23 cellular contexts compared by ENCODE assay signal in genomic region chr5:35404701-35405100, GRCh38.
DNase-seq lines count a peak whose midpoint lies in the region; ATAC-seq, FAIRE-seq and TF ChIP-seq lines count a peak whose summit lies in the region.
"Had no signal": no experiment of that assay in that cellular context is flagged by ENCODE, and none has a peak within 500 bp of the region (broad histone marks: within the 10 kb centered on the region; RNA-seq: fewer than 3 reads in every experiment).

No MANE protein-coding gene starts in this region.

- CTCF ChIA-PET in PC-9 (lab: Charles Lee) = no interaction called here
- CTCF ChIA-PET in K562 (lab: Yijun Ruan, JAX; ENCODE audit: low intra/inter-chr PET ratio) = no interaction called here

- POLR2A ChIA-PET in PC-9 (lab: Charles Lee; ENCODE audit: unreplicated experiment) = no interaction called here
- POLR2A ChIA-PET in K562 (lab: Yijun Ruan, JAX) = no interaction called here

- intact Hi-C loops in PC-9 (cut with micrococcal nuclease; ENCODE audit: unreplicated experiment) = no loop called here
- intact Hi-C loops in K562 (cut with micrococcal nuclease) = no loop called here

- no peak overlapping the region for H2AFZ ChIP-seq in PC-9
- H2AFZ ChIP-seq in K562 (ENCODE audit: low read depth, low read length) = no peak overlapping the region
- H2AFZ ChIP-seq: GM23248 had no signal

- H3F3A ChIP-seq in PC-9 (ENCODE audit: insufficient read depth, low read depth) = no peaks in the 10 kb centered on the region

- H3K36me3 ChIP-seq in PC-9 (ENCODE audit: low read depth) = no peaks in the 10 kb centered on the region
- H3K36me3 ChIP-seq in K562 (ENCODE audit: control insufficient read depth, insufficient read depth, low read length) = no peaks in the 10 kb centered on the region

- no peak overlapping the region for H3K4me3 ChIP-seq in AG09309 (ENCODE audit: control insufficient read depth, low read depth, low read length)
- no peak overlapping the region for H3K4me3 ChIP-seq in PC-9
- H3K4me3 ChIP-seq in K562 = no peak overlapping the region
- H3K4me3 ChIP-seq: A549, GM23248 had no signal

- WGBS in K562 (ENCODE audit: insufficient coverage, low coverage, missing lambda C conversion rate) = 4% methylated on average over 9 of the region's 9 CpGs

- no peaks in the 10 kb centered on the region for H3K9me1 ChIP-seq in K562 (ENCODE audit: control insufficient read depth, insufficient read depth, low read length)

- no peak for TF ChIP-seq EP300 in K562 (IDR thresholded peaks at IDR 0.05; ENCODE audit: low read length)

- no peak overlapping the region for H3K27ac ChIP-seq in PC-9
- no peak overlapping the region for H3K27ac ChIP-seq in K562 (ENCODE audit: extremely low read depth, low read depth, low read length)
- H3K27ac ChIP-seq in foreskin keratinocyte = no peak overlapping the region
- H3K27ac ChIP-seq: A549, C4-2B, GM23248, KMS-11 had no signal

- FAIRE-seq in K562 (lab: Jason Lieb, UNC) = no peak
- FAIRE-seq: A549, GM12891, GM18507 had no signal

- peaks cover 6% of the 10 kb centered on the region; the same call in 1 of the 2 replicates for H3K9me2 ChIP-seq in PC-9 (ENCODE audit: insufficient read depth)
- H3K9me2 ChIP-seq: SK-N-SH had no signal

- in situ Hi-C loops in K562 (cut with MboI) = no loop called here

- H3K27me3 ChIP-seq in PC-9 (ENCODE audit: insufficient read depth, low read depth) (0 out of 2 replicates have a peak, but pooled peaks cover 5% of the 10 kb centered on the region), K562 (ENCODE audit: control insufficient read depth in 2 of 2, insufficient read depth in 2 of 2, low read length in 2 of 2) (no peaks in the 10 kb centered on the region), foreskin keratinocyte (no peaks in the 10 kb centered on the region)

- TF ChIP-seq POLR2A in K562 (conservative IDR thresholded peaks at IDR 0.05) = no peak

- H3K9ac ChIP-seq in K562 (ENCODE audit: insufficient read depth in 1 of 2, low read depth in 2 of 2, low read length in 2 of 2) = no peak overlapping the region
- H3K9ac ChIP-seq: GM23248, KMS-11, SK-N-SH had no signal

- TF ChIP-seq CTCF in AG09309 (IDR thresholded peaks at IDR 0.05; ENCODE audit: control insufficient read depth, insufficient read depth, low read depth, low read length, missing control alignments) = no peak
- no peak for TF ChIP-seq CTCF in PC-9 (conservative IDR thresholded peaks at IDR 0.05)
- no peak for TF ChIP-seq CTCF in K562 (IDR thresholded peaks at IDR 0.05 in 2 of 3, conservative IDR thresholded peaks at IDR 0.05 in 1 of 3; ENCODE audit: insufficient read depth in 2 of 3, low read depth in 1 of 3, low read length in 3 of 3)
- TF ChIP-seq CTCF in foreskin keratinocyte (conservative IDR thresholded peaks at IDR 0.05) = no peak
- no peak for TF ChIP-seq CTCF in omental fat pad (IDR thresholded peaks at IDR 0.05)

- no peaks in the 10 kb centered on the region for H3K4me1 ChIP-seq in PC-9 (replicated peaks; ENCODE audit: insufficient read depth)
- H3K4me1 ChIP-seq in K562 (replicated peaks in 1 of 2; ENCODE audit: control insufficient read depth in 2 of 2, insufficient read depth in 2 of 2, low read length in 2 of 2) = no peaks in the 10 kb centered on the region
- no peaks in the 10 kb centered on the region for H3K4me1 ChIP-seq in foreskin keratinocyte
- H3K4me1 ChIP-seq: A549 had no signal

- DNase-seq in AG09309 (ENCODE audit: low read depth) (peak; percentile 0), HT-29 (ENCODE audit: low spot score) (peak; percentile 26), PC-9 (no peak), K562 (ENCODE audit: extremely low read depth in 1 of 4, low spot score in 3 of 4) (no peak), foreskin keratinocyte (no peak), omental fat pad (ENCODE audit: low spot score) (no peak), NOMO-1 (lab: John Stamatoyannopoulos, UW; ENCODE audit: unreplicated experiment in 2 of 2) (no peak)
- DNase-seq in stimulated activated CD8-positive, alpha-beta memory T cell treated with anti-CD3 and anti-CD28 coated beads, Interleukin-4, amount 100 ng/mL, for 48 hours = no peak
- DNase-seq: DND-41, GDM1, GM23248, MM.1S, NCI-H1092 treated with DMSO at 0.1 percent for 48 hours, NCI-H1694, NCI-H2227 treated with DMSO at 0.1 percent for 48 hours, NCI-H524, SK-N-SH, T-cell had no signal

- BruUV-seq in PC-9 (replicated peaks; lab: Mats Ljungman, UMichigan) = no TSS peak
- BruUV-seq in K562 (replicated peaks; lab: Mats Ljungman, UMichigan) = no TSS peak

- no peak for TF ChIP-seq RAD21 in K562 (CRISPR knock-in tag; conservative IDR thresholded peaks at IDR 0.05 in 1 of 2, IDR thresholded peaks at IDR 0.05 in 1 of 2)

- H4K20me1 ChIP-seq in PC-9 (ENCODE audit: insufficient read depth) (no peaks in the 10 kb centered on the region), K562 (replicated peaks; ENCODE audit: control insufficient read depth, insufficient read depth, low read length) (no peaks in the 10 kb centered on the region)

- H3K4me2 ChIP-seq in PC-9 (peak overlapping the region; percentile 38; the same call in 1 of the 2 replicates), K562 (ENCODE audit: insufficient read depth, low read length) (no peak overlapping the region)
- H3K4me2 ChIP-seq: A549, KMS-11, SK-N-SH had no signal

- H3K79me2 ChIP-seq in PC-9 (ENCODE audit: low read depth) (no peaks in the 10 kb centered on the region), K562 (ENCODE audit: control insufficient read depth, insufficient read depth, low read length) (no peaks in the 10 kb centered on the region)

- ATAC-seq in K562 (no peak), foreskin keratinocyte (no peak), omental fat pad (ENCODE audit: low FRiP score) (no peak)
- ATAC-seq: A549, T-cell had no signal

- H3K9me3 ChIP-seq in PC-9 (ENCODE audit: insufficient read depth, low read depth) = no peaks in the 10 kb centered on the region
- H3K9me3 ChIP-seq in K562 (replicated peaks; ENCODE audit: control insufficient read depth, insufficient read depth, low read depth, low read length) = no peaks in the 10 kb centered on the region; the same call in none of the 2 replicates
- H3K9me3 ChIP-seq: A549, SK-N-SH had no signal

TF ChIP-seq in K562, 482 proteins besides CTCF, POLR2A, EP300 and RAD21:
- TF ChIP-seq PRDM10 (IDR thresholded peaks at IDR 0.05; ENCODE audit: partially characterized antibody) = peak; percentile 76
- TF ChIP-seq SMC3 (conservative IDR thresholded peaks at IDR 0.05; ENCODE audit: insufficient read depth, low read depth, low read length) = no peak
- 0 out of 2 replicates have a peak, but pooled peaks have one; percentile 27 for TF ChIP-seq ELF1 (tag; IDR thresholded peaks at IDR 0.05)

Comparison
In these comparisons a context has a peak if more than half of its experiments do, and no peak if none do; other contexts are left out.
1. DNase-seq: peak in AG09309 (single experiment) and HT-29 (single experiment); none in PC-9 (0 of 2), K562 (0 of 4), foreskin keratinocyte (0 of 2), omental fat pad (single experiment), stimulated activated CD8-positive, alpha-beta memory T cell treated with anti-CD3 and anti-CD28 coated beads, Interleukin-4, amount 100 ng/mL, for 48 hours (single experiment) and NOMO-1 (0 of 2).